In the genomic region with DNA sequence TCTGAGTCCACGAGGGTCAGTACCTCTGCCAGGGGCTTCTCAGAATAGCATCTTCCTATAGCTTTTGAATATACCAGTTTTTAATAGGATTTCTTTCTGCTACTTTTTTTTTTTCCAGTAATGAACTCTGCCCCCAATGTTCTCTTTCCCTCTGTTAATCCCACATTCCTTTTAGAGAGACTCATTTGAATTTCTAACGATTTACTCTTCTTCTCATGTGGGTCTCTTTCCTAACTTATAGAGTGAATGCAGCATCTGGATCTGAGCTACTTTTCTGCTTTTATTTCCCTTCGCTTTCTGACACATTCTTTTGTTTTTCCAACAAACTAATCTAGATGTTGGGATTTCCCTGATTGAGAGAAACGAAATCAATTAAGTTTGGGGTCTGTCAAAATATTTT, we compare ENCODE assay signal across 1 cellular context.
TF ChIP-seq lines count a peak whose summit lies in the region.

No MANE protein-coding gene starts in this region.

TF ChIP-seq in GM23338, 12 proteins besides CTCF, POLR2A, EP300 and RAD21 (continued from another document):
- TF ChIP-seq, protein P1, sequence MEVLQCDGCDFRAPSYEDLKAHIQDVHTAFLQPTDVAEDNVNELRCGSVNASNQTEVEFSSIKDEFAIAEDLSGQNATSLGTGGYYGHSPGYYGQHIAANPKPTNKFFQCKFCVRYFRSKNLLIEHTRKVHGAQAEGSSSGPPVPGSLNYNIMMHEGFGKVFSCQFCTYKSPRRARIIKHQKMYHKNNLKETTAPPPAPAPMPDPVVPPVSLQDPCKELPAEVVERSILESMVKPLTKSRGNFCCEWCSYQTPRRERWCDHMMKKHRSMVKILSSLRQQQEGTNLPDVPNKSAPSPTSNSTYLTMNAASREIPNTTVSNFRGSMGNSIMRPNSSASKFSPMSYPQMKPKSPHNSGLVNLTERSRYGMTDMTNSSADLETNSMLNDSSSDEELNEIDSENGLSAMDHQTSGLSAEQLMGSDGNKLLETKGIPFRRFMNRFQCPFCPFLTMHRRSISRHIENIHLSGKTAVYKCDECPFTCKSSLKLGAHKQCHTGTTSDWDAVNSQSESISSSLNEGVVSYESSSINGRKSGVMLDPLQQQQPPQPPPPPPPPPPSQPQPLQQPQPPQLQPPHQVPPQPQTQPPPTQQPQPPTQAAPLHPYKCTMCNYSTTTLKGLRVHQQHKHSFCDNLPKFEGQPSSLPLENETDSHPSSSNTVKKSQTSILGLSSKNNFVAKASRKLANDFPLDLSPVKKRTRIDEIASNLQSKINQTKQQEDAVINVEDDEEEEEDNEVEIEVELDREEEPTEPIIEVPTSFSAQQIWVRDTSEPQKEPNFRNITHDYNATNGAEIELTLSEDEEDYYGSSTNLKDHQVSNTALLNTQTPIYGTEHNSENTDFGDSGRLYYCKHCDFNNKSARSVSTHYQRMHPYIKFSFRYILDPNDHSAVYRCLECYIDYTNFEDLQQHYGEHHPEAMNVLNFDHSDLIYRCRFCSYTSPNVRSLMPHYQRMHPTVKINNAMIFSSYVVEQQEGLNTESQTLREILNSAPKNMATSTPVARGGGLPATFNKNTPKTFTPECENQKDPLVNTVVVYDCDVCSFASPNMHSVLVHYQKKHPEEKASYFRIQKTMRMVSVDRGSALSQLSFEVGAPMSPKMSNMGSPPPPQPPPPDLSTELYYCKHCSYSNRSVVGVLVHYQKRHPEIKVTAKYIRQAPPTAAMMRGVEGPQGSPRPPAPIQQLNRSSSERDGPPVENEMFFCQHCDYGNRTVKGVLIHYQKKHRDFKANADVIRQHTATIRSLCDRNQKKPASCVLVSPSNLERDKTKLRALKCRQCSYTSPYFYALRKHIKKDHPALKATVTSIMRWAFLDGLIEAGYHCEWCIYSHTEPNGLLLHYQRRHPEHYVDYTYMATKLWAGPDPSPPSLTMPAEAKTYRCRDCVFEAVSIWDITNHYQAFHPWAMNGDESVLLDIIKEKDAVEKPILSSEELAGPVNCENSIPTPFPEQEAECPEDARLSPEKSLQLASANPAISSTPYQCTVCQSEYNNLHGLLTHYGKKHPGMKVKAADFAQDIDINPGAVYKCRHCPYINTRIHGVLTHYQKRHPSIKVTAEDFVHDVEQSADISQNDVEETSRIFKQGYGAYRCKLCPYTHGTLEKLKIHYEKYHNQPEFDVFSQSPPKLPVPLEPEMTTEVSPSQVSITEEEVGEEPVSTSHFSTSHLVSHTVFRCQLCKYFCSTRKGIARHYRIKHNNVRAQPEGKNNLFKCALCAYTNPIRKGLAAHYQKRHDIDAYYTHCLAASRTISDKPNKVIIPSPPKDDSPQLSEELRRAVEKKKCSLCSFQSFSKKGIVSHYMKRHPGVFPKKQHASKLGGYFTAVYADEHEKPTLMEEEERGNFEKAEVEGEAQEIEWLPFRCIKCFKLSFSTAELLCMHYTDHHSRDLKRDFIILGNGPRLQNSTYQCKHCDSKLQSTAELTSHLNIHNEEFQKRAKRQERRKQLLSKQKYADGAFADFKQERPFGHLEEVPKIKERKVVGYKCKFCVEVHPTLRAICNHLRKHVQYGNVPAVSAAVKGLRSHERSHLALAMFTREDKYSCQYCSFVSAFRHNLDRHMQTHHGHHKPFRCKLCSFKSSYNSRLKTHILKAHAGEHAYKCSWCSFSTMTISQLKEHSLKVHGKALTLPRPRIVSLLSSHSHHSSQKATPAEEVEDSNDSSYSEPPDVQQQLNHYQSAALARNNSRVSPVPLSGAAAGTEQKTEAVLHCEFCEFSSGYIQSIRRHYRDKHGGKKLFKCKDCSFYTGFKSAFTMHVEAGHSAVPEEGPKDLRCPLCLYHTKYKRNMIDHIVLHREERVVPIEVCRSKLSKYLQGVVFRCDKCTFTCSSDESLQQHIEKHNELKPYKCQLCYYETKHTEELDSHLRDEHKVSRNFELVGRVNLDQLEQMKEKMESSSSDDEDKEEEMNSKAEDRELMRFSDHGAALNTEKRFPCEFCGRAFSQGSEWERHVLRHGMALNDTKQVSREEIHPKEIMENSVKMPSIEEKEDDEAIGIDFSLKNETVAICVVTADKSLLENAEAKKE (CRISPR knock-in tag; IDR thresholded peaks at IDR 0.05) = no peak
- TF ChIP-seq ZNF331 (CRISPR knock-in tag; IDR thresholded peaks at IDR 0.05; ENCODE audit: low read depth) = no peak
- TF ChIP-seq, protein P2, sequence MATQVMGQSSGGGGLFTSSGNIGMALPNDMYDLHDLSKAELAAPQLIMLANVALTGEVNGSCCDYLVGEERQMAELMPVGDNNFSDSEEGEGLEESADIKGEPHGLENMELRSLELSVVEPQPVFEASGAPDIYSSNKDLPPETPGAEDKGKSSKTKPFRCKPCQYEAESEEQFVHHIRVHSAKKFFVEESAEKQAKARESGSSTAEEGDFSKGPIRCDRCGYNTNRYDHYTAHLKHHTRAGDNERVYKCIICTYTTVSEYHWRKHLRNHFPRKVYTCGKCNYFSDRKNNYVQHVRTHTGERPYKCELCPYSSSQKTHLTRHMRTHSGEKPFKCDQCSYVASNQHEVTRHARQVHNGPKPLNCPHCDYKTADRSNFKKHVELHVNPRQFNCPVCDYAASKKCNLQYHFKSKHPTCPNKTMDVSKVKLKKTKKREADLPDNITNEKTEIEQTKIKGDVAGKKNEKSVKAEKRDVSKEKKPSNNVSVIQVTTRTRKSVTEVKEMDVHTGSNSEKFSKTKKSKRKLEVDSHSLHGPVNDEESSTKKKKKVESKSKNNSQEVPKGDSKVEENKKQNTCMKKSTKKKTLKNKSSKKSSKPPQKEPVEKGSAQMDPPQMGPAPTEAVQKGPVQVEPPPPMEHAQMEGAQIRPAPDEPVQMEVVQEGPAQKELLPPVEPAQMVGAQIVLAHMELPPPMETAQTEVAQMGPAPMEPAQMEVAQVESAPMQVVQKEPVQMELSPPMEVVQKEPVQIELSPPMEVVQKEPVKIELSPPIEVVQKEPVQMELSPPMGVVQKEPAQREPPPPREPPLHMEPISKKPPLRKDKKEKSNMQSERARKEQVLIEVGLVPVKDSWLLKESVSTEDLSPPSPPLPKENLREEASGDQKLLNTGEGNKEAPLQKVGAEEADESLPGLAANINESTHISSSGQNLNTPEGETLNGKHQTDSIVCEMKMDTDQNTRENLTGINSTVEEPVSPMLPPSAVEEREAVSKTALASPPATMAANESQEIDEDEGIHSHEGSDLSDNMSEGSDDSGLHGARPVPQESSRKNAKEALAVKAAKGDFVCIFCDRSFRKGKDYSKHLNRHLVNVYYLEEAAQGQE (IDR thresholded peaks at IDR 0.05; ENCODE audit: unreplicated experiment) = no peak
- TF ChIP-seq NANOG (IDR thresholded peaks at IDR 0.05; ENCODE audit: borderline replicate concordance) = no peak
- TF ChIP-seq STAT1 (IDR thresholded peaks at IDR 0.05; ENCODE audit: unreplicated experiment) = no peak
- TF ChIP-seq POLR2AphosphoS5 (IDR thresholded peaks at IDR 0.05; ENCODE audit: low read depth) = no peak
